Comparison of ENCODE assay signal across 1 cellular context in genomic region chr16:81478876-81479496, GRCh38.
TF ChIP-seq lines count a peak whose summit lies in the region.

No MANE protein-coding gene starts in this region.

TF ChIP-seq in H1, 55 proteins besides CTCF, POLR2A, EP300 and RAD21:
- TF ChIP-seq CHD7 (IDR thresholded peaks at IDR 0.05; ENCODE audit: insufficient replicate concordance, low read length) (no peak), SIX5 (IDR thresholded peaks at IDR 0.05; ENCODE audit: low read depth, low read length) (no peak), PHF8 (conservative IDR thresholded peaks at IDR 0.05; ENCODE audit: low read depth, low read length) (no peak), NRF1 (IDR thresholded peaks at IDR 0.05; ENCODE audit: low read depth, low read length) (no peak)
